Comparison of ENCODE assay signal across 13 cellular contexts in the genomic region with DNA sequence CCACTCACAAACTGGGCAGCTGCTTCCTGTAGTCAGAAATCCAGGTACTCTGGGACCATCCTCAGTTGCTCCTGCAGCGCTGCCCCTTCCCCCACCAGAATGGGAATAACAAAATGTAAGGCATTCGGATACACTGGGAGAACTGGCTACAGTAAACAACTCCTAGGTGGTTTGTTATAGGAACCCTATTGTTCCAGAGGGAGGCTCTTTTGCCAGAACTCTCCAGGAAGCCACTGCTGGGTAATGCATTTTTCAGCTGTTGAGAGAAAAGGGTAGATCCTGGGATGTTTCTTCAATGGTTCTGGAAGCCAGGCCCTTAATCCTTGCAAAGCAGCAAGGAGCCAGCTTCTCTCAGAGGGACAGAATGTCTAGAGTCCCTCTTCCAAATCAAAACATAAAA. TPM values are rescaled to one million over a fixed set of nuclear protein-coding genes. Genes with fewer than 3 reads are reported as not detected.
DNase-seq lines count a peak whose midpoint lies in the region; ATAC-seq and TF ChIP-seq lines count a peak whose summit lies in the region.
"Had no signal": no experiment of that assay in that cellular context is flagged by ENCODE, and none has a peak within 500 bp of the region (broad histone marks: within the 10 kb centered on the region; RNA-seq: fewer than 3 reads in every experiment).

No MANE protein-coding gene starts in this region.

- H3K9me3 ChIP-seq in mesodermal cell (ENCODE audit: control insufficient read depth, low read length) (no peaks in the 10 kb centered on the region), esophagus muscularis mucosa (no peaks in the 10 kb centered on the region)

- intact Hi-C loops in esophagus muscularis mucosa (cut with DNase I), result no loop called here

- DNase-seq in Ammon's horn (ENCODE audit: low spot score), result peak; percentile 35
- peak; percentile 76 for DNase-seq in NCI-H2029 (lab: John Stamatoyannopoulos, UW)
- DNase-seq in fibroblast of pulmonary artery (ENCODE audit: low read depth), result peak; percentile 24
- no peak for DNase-seq in esophagus muscularis mucosa (ENCODE audit: extremely low spot score)
- DNase-seq in germinal center (ENCODE audit: low spot score), result no peak
- DNase-seq: activated CD4-positive, alpha-beta T cell treated with anti-CD3 and anti-CD28 coated beads for 4 hours; cerebellar nuclear complex; Karpas-422; NCI-H1436 treated with DMSO at 0.1 percent for 48 hours had no signal

- H3K4me1 ChIP-seq in mesodermal cell (ENCODE audit: control insufficient read depth, insufficient read depth, low read length, poor library complexity, severe bottlenecking) (peaks cover 10% of the 10 kb centered on the region), esophagus muscularis mucosa (peaks cover 86 to 90% (median 88%) of the 10 kb centered on the region in 4 donors)

- WGBS in mesodermal cell (ENCODE audit: insufficient coverage in 2 of 2), 2 experiments, result 60% methylated on average over 1 of the region's 2 CpGs; no CpG with 5 or more reads in 1 of the 2 experiments
- WGBS in esophagus muscularis mucosa, result 67% methylated on average over 2 of the region's 2 CpGs

- H3K4me3 ChIP-seq in fibroblast of pulmonary artery (replicated peaks; ENCODE audit: low read depth, low read length) (no peak overlapping the region), mesodermal cell (ENCODE audit: extremely low read depth, insufficient read depth, low read length, poor library complexity, severe bottlenecking) (no peak overlapping the region), esophagus muscularis mucosa (no peak overlapping the region)

- H3K36me3 ChIP-seq in mesodermal cell (ENCODE audit: control insufficient read depth, insufficient read depth, low read length), result no peaks in the 10 kb centered on the region
- H3K36me3 ChIP-seq in esophagus muscularis mucosa, result no peaks in the 10 kb centered on the region

- TF ChIP-seq EP300 in esophagus muscularis mucosa (IDR thresholded peaks at IDR 0.05), result no peak

- H3K27me3 ChIP-seq in esophagus muscularis mucosa, result no peaks in the 10 kb centered on the region

- ATAC-seq in HG02763 (IDR thresholded peaks at IDR 0.05; ENCODE audit: unreplicated experiment) (no peak), HG03196 (IDR thresholded peaks at IDR 0.05; ENCODE audit: unreplicated experiment) (no peak)
- ATAC-seq: activated naive CD4-positive, alpha-beta T cell treated with anti-CD3 and anti-CD28 coated beads, Interleukin-2, amount 50 U/mL, for 72 hours had no signal

- no peak for TF ChIP-seq POLR2A in esophagus muscularis mucosa (IDR thresholded peaks at IDR 0.05; ENCODE audit: low read depth)

- no peak for TF ChIP-seq CTCF in fibroblast of pulmonary artery (IDR thresholded peaks at IDR 0.05; ENCODE audit: low read length, missing control alignments)
- no peak for TF ChIP-seq CTCF in esophagus muscularis mucosa (IDR thresholded peaks at IDR 0.05)

- H3K27ac ChIP-seq in mesodermal cell (ENCODE audit: low read depth, low read length, severe bottlenecking) (peak overlapping the region; percentile 67), esophagus muscularis mucosa (replicated peaks in 1 of 4) (no peak overlapping the region)

RNA-seq across cellular contexts. Expression of a gene that starts 29.2 kb away (rescaled TPM):
- polyA plus RNA-seq in mesodermal cell (2013, experiment 1 of 2), result 16.4 TPM
- 17.8 TPM for polyA plus RNA-seq in mesodermal cell (2013, experiment 2 of 2)
- 100 to 1,000 TPM; 138 to 244 (median 181) TPM for total RNA-seq in esophagus muscularis mucosa
- total RNA-seq: activated naive CD4-positive, alpha-beta T cell treated with anti-CD3 and anti-CD28 coated beads, Interleukin-2, amount 50 U/mL, for 72 hours had no signal

Comparison
In these comparisons a context has a peak if more than half of its experiments do, and no peak if none do; other contexts are left out.
1. DNase-seq: peak in Ammon's horn (single experiment), NCI-H2029 (single experiment) and fibroblast of pulmonary artery (single experiment); none in esophagus muscularis mucosa (single experiment) and germinal center (single experiment).